36 cellular contexts compared by ENCODE assay signal in the genomic region with DNA sequence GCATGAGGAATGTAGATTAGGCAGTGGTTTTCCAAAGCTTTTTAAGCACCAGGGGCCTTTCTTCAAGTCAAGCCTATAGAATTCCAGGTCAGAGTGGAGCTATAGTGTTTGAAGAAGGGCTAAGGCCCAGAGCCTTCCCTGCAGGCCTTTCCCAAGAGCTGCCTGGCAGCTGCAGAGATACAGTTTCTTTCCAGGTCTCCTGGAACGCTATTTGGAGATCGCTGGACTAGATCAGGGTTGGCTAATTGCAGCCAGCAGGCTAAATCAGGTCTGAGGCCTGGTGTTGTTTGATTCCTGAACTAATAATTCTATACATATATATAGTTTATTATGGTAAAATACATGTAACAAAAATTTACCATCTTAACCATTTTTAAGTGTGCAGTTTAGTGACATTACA.
"Had no signal": no experiment of that assay in that cellular context is flagged by ENCODE, and none has a peak within 500 bp of the region (broad histone marks: within the 10 kb centered on the region; RNA-seq: fewer than 3 reads in every experiment).

No MANE protein-coding gene starts in this region.

- DNase-seq: activated CD4-positive, alpha-beta T cell treated with anti-CD3 and anti-CD28 coated beads for 1 hour; activated CD4-positive, alpha-beta T cell treated with anti-CD3 and anti-CD28 coated beads, Interleukin-2, amount 10 ng/mL, durations not matched to agents 24 days and 14 days; activated CD4-positive, alpha-beta T cell treated with anti-CD3 and anti-CD28 coated beads, Interleukin-2, amount 50 U/mL, for 4 hours; activated CD4-positive, CD25-positive, alpha-beta regulatory T cell; activated CD8-positive, alpha-beta T cell treated with anti-CD3 and anti-CD28 coated beads for 36 hours; activated gamma-delta T cell; activated naive CD4-positive, alpha-beta T cell treated with Interleukin-2 at 50 U/mL for 16 hours; activated naive CD8-positive, alpha-beta T cell treated with anti-CD3 and anti-CD28 coated beads, Interleukin-2, amount 10 ng/mL, durations not matched to agents 7 days and 5 days; activated T-cell treated with anti-CD3 and anti-CD28 coated beads, Interleukin-2, amount 50 U/mL, for 1 hour; activated T-cell treated with anti-CD3 and anti-CD28 coated beads, Interleukin-2, amount 50 U/mL, for 72 hours; amygdala; body of pancreas; caudate nucleus; cerebellar nuclear complex; NCI-H1092 treated with DMSO at 0.1 percent for 48 hours; NCI-H1417; NCI-H146; NCI-H187; NCI-H2029 treated with DMSO at 0.1 percent for 48 hours; NCI-H2107; NCI-H2171; NCI-H510A; NCI-H526; NCI-H748 treated with DMSO at 0.1 percent for 48 hours; NK-92 treated with Interleukin-12 subunit alpha and Interleukin-12 subunit beta, amount 100 ng/mL, for 24 hours; PC-9; SIG-M5; T-cell; T-helper 17 cell; T1000; WERI-Rb-1 had no signal

- H3K27me3 ChIP-seq: body of pancreas, breast epithelium had no signal

- H3K4me2 ChIP-seq: PC-9 had no signal

- H3K4me1 ChIP-seq: body of pancreas, breast epithelium had no signal

- H3K4me3 ChIP-seq: body of pancreas, breast epithelium, K562, PC-9 had no signal

- H3K9me3 ChIP-seq: body of pancreas, breast epithelium had no signal

- H3K27ac ChIP-seq: body of pancreas, breast epithelium, PC-9, RWPE1, WERI-Rb-1 had no signal

- H3K36me3 ChIP-seq: breast epithelium, WERI-Rb-1 had no signal

- ATAC-seq: activated CD8-positive, alpha-beta T cell treated with anti-CD3 and anti-CD28 coated beads for 36 hours; activated T-cell treated with anti-CD3 and anti-CD28 coated beads, Interleukin-2, amount 50 U/mL, for 72 hours; activated T-helper 17 cell treated with anti-CD3 and anti-CD28 coated beads, Interleukin-2, amount 50 U/mL, for 72 hours; body of pancreas; K562; Right ventricle myocardium inferior; T-cell; T-helper 17 cell had no signal
